Comparison of ENCODE assay signal across 11 cellular contexts in genomic region chr6:107655245-107655644, GRCh38.
DNase-seq lines count a peak whose midpoint lies in the region; ATAC-seq, FAIRE-seq and TF ChIP-seq lines count a peak whose summit lies in the region.
"Had no signal": no experiment of that assay in that cellular context is flagged by ENCODE, and none has a peak within 500 bp of the region (broad histone marks: within the 10 kb centered on the region; RNA-seq: fewer than 3 reads in every experiment).

No MANE protein-coding gene starts in this region.

- POLR2A ChIA-PET in activated B cell treated with CpG ODN at 0.5 μM for 24 hours (lab: Charles Lee), result interaction anchor here (4.1 kb wide), 1 partner anchor 196 kb away, joined by 61 read pairs; the partner anchor contains the start of gene PDSS2

- ATAC-seq in activated B cell treated with CpG ODN at 0.5 μM for 24 hours (ENCODE audit: low read depth) (no peak), lower lobe of right lung (no peak), GM18519 (IDR thresholded peaks at IDR 0.05; ENCODE audit: low FRiP score, unreplicated experiment) (no peak), GM19452 (IDR thresholded peaks at IDR 0.05; ENCODE audit: unreplicated experiment) (no peak), HG03280 (IDR thresholded peaks at IDR 0.05; ENCODE audit: unreplicated experiment) (no peak), HG03354 (IDR thresholded peaks at IDR 0.05; ENCODE audit: poor library complexity, severe bottlenecking, unreplicated experiment) (no peak)

- no peak overlapping the region for H3K4me3 ChIP-seq in HFF-Myc (replicated peaks; ENCODE audit: low read depth, low read length)
- H3K4me3 ChIP-seq in lower lobe of right lung, result no peak overlapping the region
- H3K4me3 ChIP-seq: cardiac muscle cell had no signal

- intact Hi-C loops in activated B cell treated with CpG ODN at 0.5 μM for 24 hours (cut with micrococcal nuclease) (loop anchor here (1.0 to 10.0 kb wide), 7 partner anchors 167 to 628 kb away; partner anchors contain the start of genes BEND3, MTRES1, SCML4 and SEC63), lower lobe of right lung (cut with DNase I) (no loop called here)

- CTCF ChIA-PET in activated B cell treated with CpG ODN at 0.5 μM for 24 hours (lab: Charles Lee), result interaction anchor here (1.1 to 2.3 kb wide), 8 partner anchors 8 to 337 kb away, joined by 3 to 9 read pairs (median 4); partner anchors contain the start of gene PDSS2

- no peaks in the 10 kb centered on the region for H3K27me3 ChIP-seq in lower lobe of right lung (ENCODE audit: low read depth)
- H3K27me3 ChIP-seq: cardiac muscle cell had no signal

- no peak for DNase-seq in D721Med (ENCODE audit: insufficient read length, low spot score)
- DNase-seq in HFF-Myc (ENCODE audit: extremely low read depth, low read depth), result no peak
- DNase-seq in activated B cell treated with CpG ODN at 0.5 μM for 24 hours, result no peak
- no peak for DNase-seq in lower lobe of right lung
- DNase-seq: kidney glomerular epithelial cell, NCI-H187 treated with DMSO at 0.1 percent for 48 hours had no signal

- peak overlapping the region; percentile 32 for H3K27ac Mint-ChIP-seq in activated B cell treated with CpG ODN at 0.5 μM for 24 hours

- no peaks in the 10 kb centered on the region for H3K9me3 Mint-ChIP-seq in activated B cell treated with CpG ODN at 0.5 μM for 24 hours

- H3K9me3 ChIP-seq in lower lobe of right lung, result no peaks in the 10 kb centered on the region

- peak overlapping the region; percentile 51 for H3K27ac ChIP-seq in lower lobe of right lung
- H3K27ac ChIP-seq: cardiac muscle cell had no signal

- TF ChIP-seq CTCF in D721Med (IDR thresholded peaks at IDR 0.05; ENCODE audit: insufficient read depth, missing control alignments) (peak; percentile 69), HFF-Myc (IDR thresholded peaks at IDR 0.05; ENCODE audit: low read depth, low read length, missing control alignments) (peak; percentile 12), activated B cell treated with CpG ODN at 0.5 μM for 24 hours (IDR thresholded peaks at IDR 0.05) (no peak), lower lobe of right lung (IDR thresholded peaks at IDR 0.05) (peak; percentile 33)

- H3K36me3 Mint-ChIP-seq in activated B cell treated with CpG ODN at 0.5 μM for 24 hours (ENCODE audit: low read depth), result no peaks in the 10 kb centered on the region

- H3K27me3 Mint-ChIP-seq in activated B cell treated with CpG ODN at 0.5 μM for 24 hours, result no peaks in the 10 kb centered on the region

- H3K4me1 Mint-ChIP-seq in activated B cell treated with CpG ODN at 0.5 μM for 24 hours, result peaks cover 64% of the 10 kb centered on the region

- no peak overlapping the region for H3K4me3 Mint-ChIP-seq in activated B cell treated with CpG ODN at 0.5 μM for 24 hours

- H3K4me1 ChIP-seq in lower lobe of right lung, result peaks cover 30% of the 10 kb centered on the region

- no peaks in the 10 kb centered on the region for H3K36me3 ChIP-seq in lower lobe of right lung

- no peak for FAIRE-seq in D721Med (lab: Jason Lieb, UNC)
